In the genomic region with DNA sequence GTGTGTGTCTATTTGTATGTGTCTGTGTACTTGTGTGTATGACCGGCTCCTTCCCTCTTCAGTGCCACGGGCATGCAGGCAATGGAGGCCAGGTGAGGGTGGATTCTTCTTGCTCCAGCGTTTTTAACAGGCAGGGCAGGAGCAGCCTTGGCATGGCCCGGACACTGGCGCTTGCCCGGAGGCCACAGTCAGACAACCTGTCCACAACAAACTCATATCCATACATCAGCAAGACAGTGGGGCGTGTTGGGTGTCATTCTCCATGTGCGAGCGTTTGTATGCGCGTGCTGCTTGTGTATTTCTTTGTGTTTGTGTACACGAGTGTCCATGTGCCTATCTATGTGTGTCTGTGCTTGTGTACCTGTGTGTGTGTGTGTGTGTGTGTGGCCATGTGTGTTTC, we compare ENCODE assay signal across 19 cellular contexts. TPM values are rescaled to one million over a fixed set of nuclear protein-coding genes. Genes with fewer than 3 reads are reported as not detected.
"Had no signal": no experiment of that assay in that cellular context is flagged by ENCODE, and none has a peak within 500 bp of the region (broad histone marks: within the 10 kb centered on the region; RNA-seq: fewer than 3 reads in every experiment).

No MANE protein-coding gene starts in this region.

- H3K36me3 ChIP-seq: esophagus squamous epithelium, suprapubic skin, upper lobe of left lung had no signal

- H3K9me3 ChIP-seq: esophagus squamous epithelium, suprapubic skin, upper lobe of left lung had no signal

- H3K9me3 Mint-ChIP-seq: activated naive CD4-positive, alpha-beta T cell treated with anti-CD3 and anti-CD28 coated beads, Interleukin-2, amount 50 U/mL, for 24 hours; activated T-cell treated with anti-CD3 and anti-CD28 coated beads, Interleukin-2, amount 50 U/mL, for 72 hours; nephron progenitor cell; stimulated activated naive CD8-positive, alpha-beta T cell treated with anti-CD3 and anti-CD28 coated beads, Interleukin-15, amount 100 ng/mL, for 72 hours had no signal

- H3K4me3 ChIP-seq: esophagus squamous epithelium, hepatocyte, suprapubic skin, upper lobe of left lung had no signal

- ATAC-seq: activated T-cell treated with anti-CD3 and anti-CD28 coated beads, Interleukin-2, amount 50 U/mL, for 72 hours; left colon; stimulated activated naive CD8-positive, alpha-beta T cell treated with anti-CD3 and anti-CD28 coated beads, Interleukin-15, amount 100 ng/mL, for 72 hours had no signal

- DNase-seq: activated CD4-positive, alpha-beta T cell treated with anti-CD3 and anti-CD28 coated beads, Interleukin-2, amount 50 U/mL, for 1 hour; activated CD8-positive, alpha-beta memory T cell treated with anti-CD3 and anti-CD28 coated beads, Interleukin-2, amount 50 U/mL, for 48 hours; activated effector memory CD4-positive, alpha-beta T cell treated with anti-CD3 and anti-CD28 coated beads, Interleukin-2, amount 50 U/mL, for 16 hours; activated T-cell treated with anti-CD3 and anti-CD28 coated beads, Interleukin-2, amount 50 U/mL, for 72 hours; dermis blood vessel endothelial cell; effector memory CD4-positive, alpha-beta T cell; esophagus squamous epithelium; left colon; mammary epithelial cell; nephron progenitor cell; nucleus accumbens; stimulated activated CD4-positive, alpha-beta T cell treated with anti-CD3 and anti-CD28 coated beads, Interleukin-2, amount 100 ng/mL, for 48 hours; stimulated activated naive CD8-positive, alpha-beta T cell treated with anti-CD3 and anti-CD28 coated beads, Interleukin-15, amount 100 ng/mL, for 72 hours; T1000 had no signal

- H3K36me3 Mint-ChIP-seq: activated naive CD4-positive, alpha-beta T cell treated with anti-CD3 and anti-CD28 coated beads, Interleukin-2, amount 50 U/mL, for 24 hours had no signal

- H3K27me3 ChIP-seq: hepatocyte, suprapubic skin, upper lobe of left lung had no signal

- H3K27ac Mint-ChIP-seq: activated naive CD4-positive, alpha-beta T cell treated with anti-CD3 and anti-CD28 coated beads, Interleukin-2, amount 50 U/mL, for 24 hours; activated T-cell treated with anti-CD3 and anti-CD28 coated beads, Interleukin-2, amount 50 U/mL, for 72 hours; nephron progenitor cell; stimulated activated naive CD8-positive, alpha-beta T cell treated with anti-CD3 and anti-CD28 coated beads, Interleukin-15, amount 100 ng/mL, for 72 hours had no signal

- H3K27ac ChIP-seq: esophagus squamous epithelium, hepatocyte, suprapubic skin, upper lobe of left lung had no signal

- H3K4me3 Mint-ChIP-seq: activated naive CD4-positive, alpha-beta T cell treated with anti-CD3 and anti-CD28 coated beads, Interleukin-2, amount 50 U/mL, for 24 hours; activated T-cell treated with anti-CD3 and anti-CD28 coated beads, Interleukin-2, amount 50 U/mL, for 72 hours; nephron progenitor cell; stimulated activated naive CD8-positive, alpha-beta T cell treated with anti-CD3 and anti-CD28 coated beads, Interleukin-15, amount 100 ng/mL, for 72 hours had no signal

- H3K27me3 Mint-ChIP-seq: activated naive CD4-positive, alpha-beta T cell treated with anti-CD3 and anti-CD28 coated beads, Interleukin-2, amount 50 U/mL, for 24 hours; stimulated activated naive CD8-positive, alpha-beta T cell treated with anti-CD3 and anti-CD28 coated beads, Interleukin-15, amount 100 ng/mL, for 72 hours had no signal

RNA-seq across cellular contexts. Expression of a gene that starts 29.8 kb away (rescaled TPM):
- total RNA-seq: activated T-cell treated with anti-CD3 and anti-CD28 coated beads, Interleukin-2, amount 50 U/mL, for 72 hours; T-helper 1 cell treated with Interleukin-12 subunit alpha and Interleukin-12 subunit beta and Interleukin-4 antibody, amounts not matched to agents 30 ng/mL and 1 ng/mL, for 36 hours had no signal
- polyA plus RNA-seq: mammary epithelial cell had no signal

RNA-seq across cellular contexts. Expression of a gene that starts 44.0 kb away (rescaled TPM):
- total RNA-seq: activated T-cell treated with anti-CD3 and anti-CD28 coated beads, Interleukin-2, amount 50 U/mL, for 72 hours; dermis blood vessel endothelial cell; mammary epithelial cell; T-helper 1 cell treated with Interleukin-12 subunit alpha and Interleukin-12 subunit beta and Interleukin-4 antibody, amounts not matched to agents 30 ng/mL and 1 ng/mL, for 36 hours had no signal
- polyA plus RNA-seq: mammary epithelial cell had no signal
